Comparison of ENCODE assay signal across 1 cellular context in the genomic region with DNA sequence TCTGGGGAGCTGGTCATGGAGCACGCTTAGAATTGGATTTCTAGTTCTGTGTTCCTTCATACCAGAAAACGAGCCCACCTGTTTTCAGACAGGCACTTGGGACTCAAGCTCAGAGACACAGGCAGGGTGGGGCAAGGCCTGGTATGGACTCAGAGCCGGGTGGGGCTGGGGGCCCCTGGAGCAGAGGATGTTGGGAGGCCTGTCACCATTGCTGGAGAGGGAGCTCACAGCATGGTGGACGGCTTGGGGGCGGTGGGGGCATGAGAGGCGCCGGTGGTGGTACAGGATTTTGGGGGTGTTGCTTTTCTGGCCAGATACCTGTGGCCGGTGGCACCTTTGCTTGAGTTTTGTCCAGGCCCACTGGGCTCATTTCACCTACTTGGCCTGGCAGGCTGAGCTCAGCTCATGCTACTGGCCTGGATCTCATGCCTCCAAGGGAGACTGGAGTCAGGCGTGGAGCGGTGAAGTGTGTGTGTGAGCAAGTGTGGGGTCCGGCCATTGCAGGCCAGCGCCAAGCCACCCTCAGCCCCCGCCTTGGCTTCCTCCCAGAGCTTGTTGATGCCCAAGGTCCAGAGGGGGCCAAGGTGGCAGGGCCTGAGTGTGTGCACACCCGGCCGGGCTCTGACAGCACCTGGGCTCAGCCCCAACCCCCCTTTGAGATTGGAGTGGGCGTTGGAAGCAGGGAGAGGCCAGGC.
TF ChIP-seq lines count a peak whose summit lies in the region.

No MANE protein-coding gene starts in this region.

TF ChIP-seq in HEK293, 187 proteins besides CTCF, POLR2A, EP300 and RAD21 (continued from another document):
- TF ChIP-seq, protein P1, sequence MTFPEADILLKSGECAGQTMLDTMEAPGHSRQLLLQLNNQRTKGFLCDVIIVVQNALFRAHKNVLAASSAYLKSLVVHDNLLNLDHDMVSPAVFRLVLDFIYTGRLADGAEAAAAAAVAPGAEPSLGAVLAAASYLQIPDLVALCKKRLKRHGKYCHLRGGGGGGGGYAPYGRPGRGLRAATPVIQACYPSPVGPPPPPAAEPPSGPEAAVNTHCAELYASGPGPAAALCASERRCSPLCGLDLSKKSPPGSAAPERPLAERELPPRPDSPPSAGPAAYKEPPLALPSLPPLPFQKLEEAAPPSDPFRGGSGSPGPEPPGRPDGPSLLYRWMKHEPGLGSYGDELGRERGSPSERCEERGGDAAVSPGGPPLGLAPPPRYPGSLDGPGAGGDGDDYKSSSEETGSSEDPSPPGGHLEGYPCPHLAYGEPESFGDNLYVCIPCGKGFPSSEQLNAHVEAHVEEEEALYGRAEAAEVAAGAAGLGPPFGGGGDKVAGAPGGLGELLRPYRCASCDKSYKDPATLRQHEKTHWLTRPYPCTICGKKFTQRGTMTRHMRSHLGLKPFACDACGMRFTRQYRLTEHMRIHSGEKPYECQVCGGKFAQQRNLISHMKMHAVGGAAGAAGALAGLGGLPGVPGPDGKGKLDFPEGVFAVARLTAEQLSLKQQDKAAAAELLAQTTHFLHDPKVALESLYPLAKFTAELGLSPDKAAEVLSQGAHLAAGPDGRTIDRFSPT (tag by site-specific recombination; IDR thresholded peaks at IDR 0.05) = no peak
- no peak for TF ChIP-seq ZNF146 (tag by site-specific recombination; IDR thresholded peaks at IDR 0.05)
- TF ChIP-seq ZNF433 (tag by site-specific recombination; IDR thresholded peaks at IDR 0.05; ENCODE audit: low read depth) = no peak
- no peak for TF ChIP-seq ZNF610 (tag by site-specific recombination; IDR thresholded peaks at IDR 0.05; ENCODE audit: borderline replicate concordance)
- peak; percentile 47 for TF ChIP-seq ZFHX2 (tag by site-specific recombination; conservative IDR thresholded peaks at IDR 0.05)
- no peak for TF ChIP-seq MZF1 (tag by site-specific recombination; IDR thresholded peaks at IDR 0.05; ENCODE audit: borderline replicate concordance)
- TF ChIP-seq ZBTB17 (tag by site-specific recombination; IDR thresholded peaks at IDR 0.05) = peak; percentile 61
- no peak for TF ChIP-seq ATF2 (tag by site-specific recombination; IDR thresholded peaks at IDR 0.05; ENCODE audit: low read depth)
- TF ChIP-seq ZNF560 (tag by site-specific recombination; IDR thresholded peaks at IDR 0.05; ENCODE audit: borderline replicate concordance) = no peak
- TF ChIP-seq, protein P2, sequence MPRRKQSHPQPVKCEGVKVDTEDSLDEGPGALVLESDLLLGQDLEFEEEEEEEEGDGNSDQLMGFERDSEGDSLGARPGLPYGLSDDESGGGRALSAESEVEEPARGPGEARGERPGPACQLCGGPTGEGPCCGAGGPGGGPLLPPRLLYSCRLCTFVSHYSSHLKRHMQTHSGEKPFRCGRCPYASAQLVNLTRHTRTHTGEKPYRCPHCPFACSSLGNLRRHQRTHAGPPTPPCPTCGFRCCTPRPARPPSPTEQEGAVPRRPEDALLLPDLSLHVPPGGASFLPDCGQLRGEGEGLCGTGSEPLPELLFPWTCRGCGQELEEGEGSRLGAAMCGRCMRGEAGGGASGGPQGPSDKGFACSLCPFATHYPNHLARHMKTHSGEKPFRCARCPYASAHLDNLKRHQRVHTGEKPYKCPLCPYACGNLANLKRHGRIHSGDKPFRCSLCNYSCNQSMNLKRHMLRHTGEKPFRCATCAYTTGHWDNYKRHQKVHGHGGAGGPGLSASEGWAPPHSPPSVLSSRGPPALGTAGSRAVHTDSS (tag by site-specific recombination; IDR thresholded peaks at IDR 0.05) = no peak
- TF ChIP-seq GLIS2 (tag by site-specific recombination; IDR thresholded peaks at IDR 0.05) = 0 out of 2 replicates have a peak, but pooled peaks have one; percentile 3
- TF ChIP-seq HOXC10 (CRISPR knock-in tag; IDR thresholded peaks at IDR 0.05) = no peak
- TF ChIP-seq, protein P3, sequence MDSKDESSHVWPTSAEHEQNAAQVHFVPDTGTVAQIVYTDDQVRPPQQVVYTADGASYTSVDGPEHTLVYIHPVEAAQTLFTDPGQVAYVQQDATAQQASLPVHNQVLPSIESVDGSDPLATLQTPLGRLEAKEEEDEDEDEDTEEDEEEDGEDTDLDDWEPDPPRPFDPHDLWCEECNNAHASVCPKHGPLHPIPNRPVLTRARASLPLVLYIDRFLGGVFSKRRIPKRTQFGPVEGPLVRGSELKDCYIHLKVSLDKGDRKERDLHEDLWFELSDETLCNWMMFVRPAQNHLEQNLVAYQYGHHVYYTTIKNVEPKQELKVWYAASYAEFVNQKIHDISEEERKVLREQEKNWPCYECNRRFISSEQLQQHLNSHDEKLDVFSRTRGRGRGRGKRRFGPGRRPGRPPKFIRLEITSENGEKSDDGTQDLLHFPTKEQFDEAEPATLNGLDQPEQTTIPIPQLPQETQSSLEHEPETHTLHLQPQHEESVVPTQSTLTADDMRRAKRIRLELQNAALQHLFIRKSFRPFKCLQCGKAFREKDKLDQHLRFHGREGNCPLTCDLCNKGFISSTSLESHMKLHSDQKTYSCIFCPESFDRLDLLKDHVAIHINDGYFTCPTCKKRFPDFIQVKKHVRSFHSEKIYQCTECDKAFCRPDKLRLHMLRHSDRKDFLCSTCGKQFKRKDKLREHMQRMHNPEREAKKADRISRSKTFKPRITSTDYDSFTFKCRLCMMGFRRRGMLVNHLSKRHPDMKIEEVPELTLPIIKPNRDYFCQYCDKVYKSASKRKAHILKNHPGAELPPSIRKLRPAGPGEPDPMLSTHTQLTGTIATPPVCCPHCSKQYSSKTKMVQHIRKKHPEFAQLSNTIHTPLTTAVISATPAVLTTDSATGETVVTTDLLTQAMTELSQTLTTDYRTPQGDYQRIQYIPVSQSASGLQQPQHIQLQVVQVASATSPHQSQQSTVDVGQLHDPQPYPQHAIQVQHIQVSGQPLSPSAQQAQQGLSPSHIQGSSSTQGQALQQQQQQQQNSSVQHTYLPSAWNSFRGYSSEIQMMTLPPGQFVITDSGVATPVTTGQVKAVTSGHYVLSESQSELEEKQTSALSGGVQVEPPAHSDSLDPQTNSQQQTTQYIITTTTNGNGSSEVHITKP (tag by site-specific recombination; IDR thresholded peaks at IDR 0.05) = 0 out of 2 replicates have a peak, but pooled peaks have one; percentile 30
- TF ChIP-seq SP7 (tag by site-specific recombination; IDR thresholded peaks at IDR 0.05) = no peak
- 0 out of 2 replicates have a peak, but pooled peaks have one; percentile 16 for TF ChIP-seq KLF1 (tag by site-specific recombination; IDR thresholded peaks at IDR 0.05)
TF ChIP-seq in HEK293: peak in this region for 6.
